In genomic region chr6:134520181-134521115, GRCh38 we compare ENCODE assay signal across 13 cellular contexts.
DNase-seq lines count a peak whose midpoint lies in the region; ATAC-seq, FAIRE-seq and TF ChIP-seq lines count a peak whose summit lies in the region.
"Had no signal": no experiment of that assay in that cellular context is flagged by ENCODE, and none has a peak within 500 bp of the region (broad histone marks: within the 10 kb centered on the region; RNA-seq: fewer than 3 reads in every experiment).

No MANE protein-coding gene starts in this region.

- H3K27me3 Mint-ChIP-seq in activated naive CD8-positive, alpha-beta T cell = no peaks in the 10 kb centered on the region
- H3K27me3 Mint-ChIP-seq in activated naive CD8-positive, alpha-beta T cell treated with anti-CD3 and anti-CD28 coated beads for 36 hours = no peaks in the 10 kb centered on the region
- H3K27me3 Mint-ChIP-seq: memory B cell; stimulated activated naive CD8-positive, alpha-beta T cell treated with anti-CD3 and anti-CD28 coated beads, Interleukin-15, Interleukin-2, amounts not matched to agents 100 ng/mL and 50 ng/mL, for 24 hours had no signal

- H3K36me3 ChIP-seq in adipocyte (ENCODE audit: control insufficient read depth, insufficient read depth, low read length, severe bottlenecking) (no peaks in the 10 kb centered on the region), upper lobe of left lung (no peaks in the 10 kb centered on the region)
- H3K36me3 ChIP-seq: MG63 had no signal

- H3K9me3 Mint-ChIP-seq in activated naive CD8-positive, alpha-beta T cell (ENCODE audit: low read depth) = no peaks in the 10 kb centered on the region
- no peaks in the 10 kb centered on the region for H3K9me3 Mint-ChIP-seq in activated naive CD8-positive, alpha-beta T cell treated with anti-CD3 and anti-CD28 coated beads for 36 hours
- H3K9me3 Mint-ChIP-seq: memory B cell; stimulated activated naive CD8-positive, alpha-beta T cell treated with anti-CD3 and anti-CD28 coated beads, Interleukin-15, Interleukin-2, amounts not matched to agents 100 ng/mL and 50 ng/mL, for 24 hours had no signal

- no peak for TF ChIP-seq EP300 in upper lobe of left lung (IDR thresholded peaks at IDR 0.05)

- H3K4me3 Mint-ChIP-seq in activated naive CD8-positive, alpha-beta T cell = peak overlapping the region; percentile 15
- no peak overlapping the region for H3K4me3 Mint-ChIP-seq in activated naive CD8-positive, alpha-beta T cell treated with anti-CD3 and anti-CD28 coated beads for 36 hours

- H3K27ac ChIP-seq in upper lobe of left lung = peak overlapping the region in 3 of 4 donors; percentile 22 to 75 (median 29)

- DNase-seq in activated naive CD8-positive, alpha-beta T cell treated with anti-CD3 and anti-CD28 coated beads for 36 hours = no peak
- DNase-seq in adipocyte (ENCODE audit: low read depth) (peak; percentile 15), iris pigment epithelial cell (ENCODE audit: low read depth) (peak; percentile 84), upper lobe of left lung (no peak), inferior parietal cortex (ENCODE audit: extremely low spot score) (no peak), D721Med (ENCODE audit: insufficient read length, low spot score) (no peak)
- DNase-seq: MG63, NCI-H748 treated with DMSO at 0.1 percent for 48 hours, T1000 had no signal

- TF ChIP-seq CTCF in upper lobe of left lung (IDR thresholded peaks at IDR 0.05) (no peak), D721Med (IDR thresholded peaks at IDR 0.05; ENCODE audit: insufficient read depth, missing control alignments) (no peak)

- H3K9me3 ChIP-seq in adipocyte (ENCODE audit: control insufficient read depth, low read length) = no peaks in the 10 kb centered on the region
- H3K9me3 ChIP-seq in upper lobe of left lung = no peaks in the 10 kb centered on the region
- H3K9me3 ChIP-seq: MG63 had no signal

- H3K27me3 ChIP-seq in adipocyte (replicated peaks; ENCODE audit: control insufficient read depth, insufficient read depth, low read length) (no peaks in the 10 kb centered on the region), upper lobe of left lung (no peaks in the 10 kb centered on the region)
- H3K27me3 ChIP-seq: MG63 had no signal

- WGBS in upper lobe of left lung, 2 donors = 76 to 80% methylated on average over 12 of the region's 12 CpGs

- no peak overlapping the region for H3K9ac ChIP-seq in adipocyte (ENCODE audit: low read length)

- peak overlapping the region; percentile 64 for H3K4me3 ChIP-seq in adipocyte (ENCODE audit: low read length)
- H3K4me3 ChIP-seq in upper lobe of left lung = no peak overlapping the region
- H3K4me3 ChIP-seq: MG63 had no signal

- H3K4me1 ChIP-seq in adipocyte (ENCODE audit: control insufficient read depth, insufficient read depth, low read length) (peaks cover 39% of the 10 kb centered on the region), upper lobe of left lung (peaks cover 48 to 53% (median 50%) of the 10 kb centered on the region in 4 donors)

- ATAC-seq in upper lobe of left lung (ENCODE audit: low FRiP score in 2 of 2) = no peak
- no peak for ATAC-seq in GM19463 (IDR thresholded peaks at IDR 0.05; ENCODE audit: unreplicated experiment)

- FAIRE-seq in D721Med (lab: Jason Lieb, UNC) = no peak

- peaks cover 3% of the 10 kb centered on the region for H3K36me3 Mint-ChIP-seq in activated naive CD8-positive, alpha-beta T cell
- peaks cover 2% of the 10 kb centered on the region for H3K36me3 Mint-ChIP-seq in activated naive CD8-positive, alpha-beta T cell treated with anti-CD3 and anti-CD28 coated beads for 36 hours
- H3K36me3 Mint-ChIP-seq: memory B cell had no signal

- H3K4me1 Mint-ChIP-seq in activated naive CD8-positive, alpha-beta T cell (ENCODE audit: low read depth) = peaks cover 57% of the 10 kb centered on the region
- H3K4me1 Mint-ChIP-seq in activated naive CD8-positive, alpha-beta T cell treated with anti-CD3 and anti-CD28 coated beads for 36 hours = peaks cover 49% of the 10 kb centered on the region

- TF ChIP-seq POLR2A in upper lobe of left lung (IDR thresholded peaks at IDR 0.05) = no peak

- H3K27ac Mint-ChIP-seq in activated naive CD8-positive, alpha-beta T cell = no peak overlapping the region
- no peak overlapping the region for H3K27ac Mint-ChIP-seq in activated naive CD8-positive, alpha-beta T cell treated with anti-CD3 and anti-CD28 coated beads for 36 hours
- H3K27ac Mint-ChIP-seq: stimulated activated naive CD8-positive, alpha-beta T cell treated with anti-CD3 and anti-CD28 coated beads, Interleukin-15, Interleukin-2, amounts not matched to agents 100 ng/mL and 50 ng/mL, for 24 hours had no signal

Comparison
In these comparisons a context has a peak if more than half of its experiments do, and no peak if none do; other contexts are left out.
1. DNase-seq: peak in adipocyte (single experiment) and iris pigment epithelial cell (single experiment); none in activated naive CD8-positive, alpha-beta T cell treated with anti-CD3 and anti-CD28 coated beads for 36 hours (single experiment), upper lobe of left lung (0 of 2), inferior parietal cortex (single experiment) and D721Med (single experiment).